In genomic region chr9:129610193-129610472, GRCh38 we compare ENCODE assay signal across 8 cellular contexts. TPM values are rescaled to one million over a fixed set of nuclear protein-coding genes. Genes with fewer than 3 reads are reported as not detected.
A peak's percentile ranks its signal among the peaks of the same experiment; 100 is the strongest.
DNase-seq lines count a peak whose midpoint lies in the region; ATAC-seq, FAIRE-seq and TF ChIP-seq lines count a peak whose summit lies in the region.

No MANE protein-coding gene starts in this region.

- no peak for TF ChIP-seq CTCF in mucosa of descending colon (IDR thresholded peaks at IDR 0.05)
- no peak for TF ChIP-seq CTCF in GM13977 (IDR thresholded peaks at IDR 0.05; ENCODE audit: extremely low read depth, insufficient read depth, missing control alignments)

- in situ Hi-C loops in GM13977 (cut with MboI; ENCODE audit: low pct_unique_long_range_greater_than_20kb, low sequenced_read_pairs, unreplicated experiment), result loop anchor here (10.0 kb wide), 1 partner anchor 475 kb away; no protein-coding TSS in a partner anchor

- H3K27me3 Mint-ChIP-seq in stimulated activated naive CD8-positive, alpha-beta T cell treated with anti-CD3 and anti-CD28 coated beads, Interleukin-15, Interleukin-2, amounts not matched to agents 100 ng/mL and 50 ng/mL, for 24 hours, result no peaks in the 10 kb centered on the region
- H3K27me3 Mint-ChIP-seq in central memory CD8-positive, alpha-beta T cell, result no peaks in the 10 kb centered on the region

- no peaks in the 10 kb centered on the region for H3K36me3 Mint-ChIP-seq in stimulated activated naive CD8-positive, alpha-beta T cell treated with anti-CD3 and anti-CD28 coated beads, Interleukin-15, Interleukin-2, amounts not matched to agents 100 ng/mL and 50 ng/mL, for 24 hours (ENCODE audit: low read depth)
- peaks cover 14% of the 10 kb centered on the region for H3K36me3 Mint-ChIP-seq in central memory CD8-positive, alpha-beta T cell (ENCODE audit: insufficient read depth)

- DNase-seq in stimulated activated naive CD8-positive, alpha-beta T cell treated with anti-CD3 and anti-CD28 coated beads, Interleukin-15, Interleukin-2, amounts not matched to agents 100 U/mL and 50 U/mL, for 24 hours, result no peak
- DNase-seq in central memory CD8-positive, alpha-beta T cell (ENCODE audit: low spot score in 2 of 2), result no peak
- peak in 1 of 3 donors; percentile 41 for DNase-seq in mucosa of descending colon
- no peak for DNase-seq in mesenteric fat pad (ENCODE audit: low spot score)
- no peak for DNase-seq in GM13977 (ENCODE audit: low spot score)
- DNase-seq in GM12891 (ENCODE audit: insufficient read length, low spot score), result no peak

- TF ChIP-seq POLR2A in GM12891 (IDR thresholded peaks at IDR 0.05; ENCODE audit: low read depth, low read length), result no peak

- no peaks in the 10 kb centered on the region for H3K9me3 Mint-ChIP-seq in stimulated activated naive CD8-positive, alpha-beta T cell treated with anti-CD3 and anti-CD28 coated beads, Interleukin-15, Interleukin-2, amounts not matched to agents 100 ng/mL and 50 ng/mL, for 24 hours
- H3K9me3 Mint-ChIP-seq in central memory CD8-positive, alpha-beta T cell, result no peaks in the 10 kb centered on the region

- FAIRE-seq in GM12891 (lab: Jason Lieb, UNC), result no peak

- H3K4me1 ChIP-seq in mucosa of descending colon (ENCODE audit: low read depth), result peaks cover 22% of the 10 kb centered on the region

- no peaks in the 10 kb centered on the region for H3K36me3 ChIP-seq in mucosa of descending colon (ENCODE audit: low read depth)

- ATAC-seq in stimulated activated naive CD8-positive, alpha-beta T cell treated with anti-CD3 and anti-CD28 coated beads, Interleukin-15, Interleukin-2, amounts not matched to agents 100 U/mL and 50 U/mL, for 24 hours, result no peak
- no peak for ATAC-seq in central memory CD8-positive, alpha-beta T cell (replicated peaks; ENCODE audit: extremely low read depth, poor library complexity, severe bottlenecking)
- no peak for ATAC-seq in mucosa of descending colon
- no peak for ATAC-seq in GM19452 (IDR thresholded peaks at IDR 0.05; ENCODE audit: unreplicated experiment)

- peak overlapping the region; percentile 66 for H3K4me3 Mint-ChIP-seq in stimulated activated naive CD8-positive, alpha-beta T cell treated with anti-CD3 and anti-CD28 coated beads, Interleukin-15, Interleukin-2, amounts not matched to agents 100 ng/mL and 50 ng/mL, for 24 hours
- peak overlapping the region; percentile 89 for H3K4me3 Mint-ChIP-seq in central memory CD8-positive, alpha-beta T cell

- intact Hi-C loops in mucosa of descending colon (cut with DNase I, micrococcal nuclease), result loop anchor here (5.0 kb wide), 3 partner anchors 433 to 478 kb away; partner anchors contain the start of gene IER5L (in 1 of the 2)

- no peak overlapping the region for H3K27ac Mint-ChIP-seq in stimulated activated naive CD8-positive, alpha-beta T cell treated with anti-CD3 and anti-CD28 coated beads, Interleukin-15, Interleukin-2, amounts not matched to agents 100 ng/mL and 50 ng/mL, for 24 hours
- H3K27ac Mint-ChIP-seq in central memory CD8-positive, alpha-beta T cell (ENCODE audit: low read depth), result peak overlapping the region; percentile 96

- H3K4me3 ChIP-seq in mucosa of descending colon, result peak overlapping the region; percentile 32

- H3K4me1 Mint-ChIP-seq in stimulated activated naive CD8-positive, alpha-beta T cell treated with anti-CD3 and anti-CD28 coated beads, Interleukin-15, Interleukin-2, amounts not matched to agents 100 ng/mL and 50 ng/mL, for 24 hours (ENCODE audit: low read depth), result peaks cover 28% of the 10 kb centered on the region
- peaks cover 47% of the 10 kb centered on the region for H3K4me1 Mint-ChIP-seq in central memory CD8-positive, alpha-beta T cell

- H3K9me3 ChIP-seq in mucosa of descending colon, result no peaks in the 10 kb centered on the region

TF ChIP-seq in GM12891, 5 proteins besides CTCF, POLR2A, EP300 and RAD21:
- TF ChIP-seq POLR2AphosphoS5 (IDR thresholded peaks at IDR 0.05; ENCODE audit: low read depth, low read length) (no peak), POU2F2 (IDR thresholded peaks at IDR 0.05; ENCODE audit: low read depth, low read length) (no peak), SPI1 (IDR thresholded peaks at IDR 0.05; ENCODE audit: low read depth, low read length) (no peak), PAX5 (IDR thresholded peaks at IDR 0.05; ENCODE audit: insufficient read depth, low read length, severe bottlenecking) (no peak)

RNA-seq across cellular contexts. Expression of gene C9orf50, which starts 10.8 kb away (rescaled TPM):
- total RNA-seq in mucosa of descending colon, result not detected
- not detected for total RNA-seq in mesenteric fat pad
- polyA plus RNA-seq in GM12891 (2012; ENCODE audit: low read depth, missing spikeins), result not detected

RNA-seq across cellular contexts. Expression of gene NTMT1, which starts 15.8 kb away (rescaled TPM):
- total RNA-seq in mucosa of descending colon, result 10 to 100 TPM; 22.0 to 32.0 (median 26.2) TPM
- total RNA-seq in mesenteric fat pad, result 24.6 TPM
- polyA plus RNA-seq in GM12891 (2012; ENCODE audit: low read depth, missing spikeins), result 23.6 TPM

RNA-seq across cellular contexts. Expression of gene ASB6, which starts 31.8 kb away (rescaled TPM):
- 10 to 100 TPM; 16.1 to 21.3 (median 17.5) TPM for total RNA-seq in mucosa of descending colon
- 14.6 TPM for total RNA-seq in mesenteric fat pad
- 7.6 TPM for polyA plus RNA-seq in GM12891 (2012; ENCODE audit: low read depth, missing spikeins)

RNA-seq across cellular contexts. Expression of gene PRRX2, which starts 55.3 kb away (rescaled TPM):
- 1 to 10 TPM in 1 of 3 donors, under 1 TPM in 2; 0.38 to 1.6 (median 0.89) TPM for total RNA-seq in mucosa of descending colon
- total RNA-seq in mesenteric fat pad, result 8.5 TPM
- not detected for polyA plus RNA-seq in GM12891 (2012; ENCODE audit: low read depth, missing spikeins)
